Comparison of ENCODE assay signal across 12 cellular contexts in the genomic region with DNA sequence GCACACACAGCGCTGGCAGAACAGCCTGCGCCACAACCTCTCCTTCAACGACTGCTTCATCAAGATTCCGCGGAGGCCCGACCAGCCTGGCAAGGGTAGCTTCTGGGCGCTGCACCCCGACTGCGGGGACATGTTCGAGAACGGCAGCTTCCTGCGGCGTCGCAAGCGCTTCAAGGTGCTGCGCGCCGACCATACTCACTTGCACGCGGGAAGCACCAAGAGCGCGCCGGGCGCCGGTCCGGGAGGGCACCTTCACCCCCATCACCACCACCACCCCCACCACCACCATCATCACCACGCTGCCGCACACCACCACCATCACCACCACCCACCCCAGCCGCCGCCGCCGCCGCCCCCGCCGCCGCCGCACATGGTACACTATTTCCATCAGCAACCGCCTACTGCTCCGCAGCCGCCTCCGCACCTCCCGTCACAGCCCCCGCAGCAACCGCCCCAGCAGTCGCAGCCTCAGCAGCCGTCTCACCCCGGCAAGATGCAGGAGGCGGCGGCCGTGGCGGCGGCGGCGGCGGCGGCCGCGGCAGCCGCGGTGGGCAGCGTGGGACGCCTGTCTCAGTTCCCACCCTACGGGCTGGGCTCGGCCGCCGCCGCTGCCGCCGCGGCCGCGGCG. TPM values are rescaled to one million over a fixed set of nuclear protein-coding genes. Genes with fewer than 3 reads are reported as not detected.
A peak's percentile ranks its signal among the peaks of the same experiment; 100 is the strongest.
DNase-seq lines count a peak whose midpoint lies in the region; ATAC-seq and TF ChIP-seq lines count a peak whose summit lies in the region.
"Had no signal": no experiment of that assay in that cellular context is flagged by ENCODE, and none has a peak within 500 bp of the region (broad histone marks: within the 10 kb centered on the region; RNA-seq: fewer than 3 reads in every experiment).

No MANE protein-coding gene starts in this region.

- H3K27ac ChIP-seq in mesendoderm (ENCODE audit: low read depth, low read length): no peak overlapping the region

- no peak overlapping the region for H4K5ac ChIP-seq in mesendoderm (ENCODE audit: low read length)

- H3K9me3 ChIP-seq in Caco-2: no peaks in the 10 kb centered on the region

- no TSS peak for BruUV-seq in Caco-2 (replicated peaks; lab: Mats Ljungman, UMichigan)

- no peak for TF ChIP-seq CTCF in Caco-2 (IDR thresholded peaks at IDR 0.05; ENCODE audit: insufficient read depth in 1 of 2, low read depth in 1 of 2, low read length in 1 of 2, severe bottlenecking in 1 of 2, unreplicated experiment in 1 of 2)

- no peak overlapping the region for H3K56ac ChIP-seq in mesendoderm (ENCODE audit: low read length)

- H3K4me3 Mint-ChIP-seq in stimulated activated naive CD8-positive, alpha-beta T cell treated with anti-CD3 and anti-CD28 coated beads, Interleukin-15, Interleukin-2, amounts not matched to agents 100 ng/mL and 50 ng/mL, for 24 hours: peak overlapping the region; percentile 10
- no peak overlapping the region for H3K4me3 Mint-ChIP-seq in activated T-helper 1 cell treated with anti-CD3 and anti-CD28 coated beads, Interleukin-12 subunit alpha, Interleukin-12 subunit beta, Interleukin-2, Interleukin-4 antibody, amounts not matched to agents 30 ng/mL and 10 ng/mL and 1 ng/mL, durations not matched to agents 14 hours and 24 hours and 36 hours
- no peak overlapping the region for H3K4me3 Mint-ChIP-seq in Caco-2 (ENCODE audit: unreplicated experiment)

- no peak overlapping the region for H3K18ac ChIP-seq in mesendoderm (ENCODE audit: low read length)

- intact Hi-C loops in activated T-helper 1 cell treated with anti-CD3 and anti-CD28 coated beads, Interleukin-12 subunit alpha, Interleukin-12 subunit beta, Interleukin-2, Interleukin-4 antibody, amounts not matched to agents 30 ng/mL and 10 ng/mL and 1 ng/mL, durations not matched to agents 14 hours and 24 hours and 36 hours (cut with micrococcal nuclease): no loop called here
- intact Hi-C loops in Caco-2 (cut with micrococcal nuclease; ENCODE audit: unreplicated experiment): no loop called here

- POLR2A ChIA-PET in Caco-2 (lab: Charles Lee): no interaction called here

- WGBS in mesendoderm (ENCODE audit: extremely low coverage, insufficient coverage, low lambda C conversion rate): no CpG with 5 or more reads among the region's 73 CpGs

- H3K9me3 Mint-ChIP-seq in stimulated activated naive CD8-positive, alpha-beta T cell treated with anti-CD3 and anti-CD28 coated beads, Interleukin-15, Interleukin-2, amounts not matched to agents 100 ng/mL and 50 ng/mL, for 24 hours: no peaks in the 10 kb centered on the region
- peaks cover 6% of the 10 kb centered on the region for H3K9me3 Mint-ChIP-seq in activated T-helper 1 cell treated with anti-CD3 and anti-CD28 coated beads, Interleukin-12 subunit alpha, Interleukin-12 subunit beta, Interleukin-2, Interleukin-4 antibody, amounts not matched to agents 30 ng/mL and 10 ng/mL and 1 ng/mL, durations not matched to agents 14 hours and 24 hours and 36 hours
- H3K9me3 Mint-ChIP-seq in Caco-2 (ENCODE audit: unreplicated experiment): no peaks in the 10 kb centered on the region

- CTCF ChIA-PET in Caco-2 (lab: Charles Lee): no interaction called here

- H4K8ac ChIP-seq in mesendoderm (ENCODE audit: low read depth, low read length): no peak overlapping the region

- H3K4me1 Mint-ChIP-seq in stimulated activated naive CD8-positive, alpha-beta T cell treated with anti-CD3 and anti-CD28 coated beads, Interleukin-15, Interleukin-2, amounts not matched to agents 100 ng/mL and 50 ng/mL, for 24 hours (ENCODE audit: low read depth): peaks cover 41% of the 10 kb centered on the region
- H3K4me1 Mint-ChIP-seq in activated T-helper 1 cell treated with anti-CD3 and anti-CD28 coated beads, Interleukin-12 subunit alpha, Interleukin-12 subunit beta, Interleukin-2, Interleukin-4 antibody, amounts not matched to agents 30 ng/mL and 10 ng/mL and 1 ng/mL, durations not matched to agents 14 hours and 24 hours and 36 hours (ENCODE audit: low read depth): peaks cover 16% of the 10 kb centered on the region
- H3K4me1 Mint-ChIP-seq in Caco-2 (ENCODE audit: low read depth, unreplicated experiment): no peaks in the 10 kb centered on the region

- H3K79me1 ChIP-seq in mesendoderm (ENCODE audit: low read length): no peaks in the 10 kb centered on the region

- H3K4me3 ChIP-seq in mesendoderm (ENCODE audit: low read length) (no peak overlapping the region), Caco-2 (ENCODE audit: low read depth, low read length) (no peak overlapping the region)

- no peak for DNase-seq in stimulated activated naive CD8-positive, alpha-beta T cell treated with anti-CD3 and anti-CD28 coated beads, Interleukin-15, Interleukin-2, amounts not matched to agents 100 U/mL and 50 U/mL, for 24 hours
- no peak for DNase-seq in activated T-helper 1 cell treated with anti-CD3 and anti-CD28 coated beads, Interleukin-12 subunit alpha, Interleukin-12 subunit beta, Interleukin-2, Interleukin-4 antibody, amounts not matched to agents 30 ng/mL and 10 ng/mL and 1 ng/mL, durations not matched to agents 14 hours and 24 hours and 36 hours (ENCODE audit: low spot score)
- DNase-seq in mesendoderm (no peak), Caco-2 (no peak), NCI-H774 (lab: John Stamatoyannopoulos, UW) (no peak)
- DNase-seq: activated gamma-delta T cell treated with Interleukin-2 at 50 U/mL for 16 hours, NCI-H187 treated with DMSO at 0.1 percent for 48 hours, small intestine had no signal

- H3K4me1 ChIP-seq in mesendoderm (ENCODE audit: control insufficient read depth, low read depth, low read length) (peaks cover 5% of the 10 kb centered on the region), Caco-2 (no peaks in the 10 kb centered on the region)

- no peak for ATAC-seq in stimulated activated naive CD8-positive, alpha-beta T cell treated with anti-CD3 and anti-CD28 coated beads, Interleukin-15, Interleukin-2, amounts not matched to agents 100 U/mL and 50 U/mL, for 24 hours
- ATAC-seq in HG03565 (IDR thresholded peaks at IDR 0.05; ENCODE audit: unreplicated experiment): no peak
- ATAC-seq in GM21515 (IDR thresholded peaks at IDR 0.05; ENCODE audit: unreplicated experiment): no peak

- H3K9ac ChIP-seq in mesendoderm (ENCODE audit: low read length): no peak overlapping the region

- peaks cover 3% of the 10 kb centered on the region for H3K36me3 Mint-ChIP-seq in stimulated activated naive CD8-positive, alpha-beta T cell treated with anti-CD3 and anti-CD28 coated beads, Interleukin-15, Interleukin-2, amounts not matched to agents 100 ng/mL and 50 ng/mL, for 24 hours (ENCODE audit: low read depth)
- peaks cover 4% of the 10 kb centered on the region for H3K36me3 Mint-ChIP-seq in activated T-helper 1 cell treated with anti-CD3 and anti-CD28 coated beads, Interleukin-12 subunit alpha, Interleukin-12 subunit beta, Interleukin-2, Interleukin-4 antibody, amounts not matched to agents 30 ng/mL and 10 ng/mL and 1 ng/mL, durations not matched to agents 14 hours and 24 hours and 36 hours (ENCODE audit: low read depth)
- H3K36me3 Mint-ChIP-seq in Caco-2 (ENCODE audit: insufficient read depth, unreplicated experiment): no peaks in the 10 kb centered on the region

- H2BK120ac ChIP-seq in mesendoderm (ENCODE audit: low read depth, low read length): no peak overlapping the region

- no peak overlapping the region for H2AK5ac ChIP-seq in mesendoderm (ENCODE audit: low read length)

- H2BK5ac ChIP-seq in mesendoderm (ENCODE audit: low read length): no peak overlapping the region

- H3K27ac Mint-ChIP-seq in stimulated activated naive CD8-positive, alpha-beta T cell treated with anti-CD3 and anti-CD28 coated beads, Interleukin-15, Interleukin-2, amounts not matched to agents 100 ng/mL and 50 ng/mL, for 24 hours: peak overlapping the region; percentile 26
- peak overlapping the region; percentile 67 for H3K27ac Mint-ChIP-seq in activated T-helper 1 cell treated with anti-CD3 and anti-CD28 coated beads, Interleukin-12 subunit alpha, Interleukin-12 subunit beta, Interleukin-2, Interleukin-4 antibody, amounts not matched to agents 30 ng/mL and 10 ng/mL and 1 ng/mL, durations not matched to agents 14 hours and 24 hours and 36 hours
- H3K27ac Mint-ChIP-seq in Caco-2 (ENCODE audit: unreplicated experiment): no peak overlapping the region

- no peak overlapping the region for H3K4ac ChIP-seq in mesendoderm (ENCODE audit: low read depth, low read length)

- H3K36me3 ChIP-seq in mesendoderm (ENCODE audit: control insufficient read depth, insufficient read depth, low read length): no peaks in the 10 kb centered on the region
- no peaks in the 10 kb centered on the region for H3K36me3 ChIP-seq in Caco-2 (ENCODE audit: control insufficient read depth, insufficient read depth, low read length)

- no peak overlapping the region for H2BK15ac ChIP-seq in mesendoderm (replicated peaks; ENCODE audit: low read depth)

- H3K79me2 ChIP-seq in mesendoderm (ENCODE audit: control insufficient read depth, insufficient read depth, low read length): no peaks in the 10 kb centered on the region

- H3K27me3 ChIP-seq in mesendoderm (ENCODE audit: insufficient read depth, low read length, poor library complexity) (peaks cover 72% of the 10 kb centered on the region), Caco-2 (replicated peaks; ENCODE audit: control insufficient read depth, insufficient read depth, low read length) (no peaks in the 10 kb centered on the region)

- H3K27me3 Mint-ChIP-seq in stimulated activated naive CD8-positive, alpha-beta T cell treated with anti-CD3 and anti-CD28 coated beads, Interleukin-15, Interleukin-2, amounts not matched to agents 100 ng/mL and 50 ng/mL, for 24 hours: peaks cover 80% of the 10 kb centered on the region
- H3K27me3 Mint-ChIP-seq in activated T-helper 1 cell treated with anti-CD3 and anti-CD28 coated beads, Interleukin-12 subunit alpha, Interleukin-12 subunit beta, Interleukin-2, Interleukin-4 antibody, amounts not matched to agents 30 ng/mL and 10 ng/mL and 1 ng/mL, durations not matched to agents 14 hours and 24 hours and 36 hours (ENCODE audit: insufficient read depth): peaks cover 64% of the 10 kb centered on the region
- peaks cover 9% of the 10 kb centered on the region for H3K27me3 Mint-ChIP-seq in Caco-2 (ENCODE audit: insufficient read depth, unreplicated experiment)

- no peak overlapping the region for H3K23ac ChIP-seq in mesendoderm (ENCODE audit: low read length)

- peak overlapping the region; percentile 78 for H3K4me2 ChIP-seq in mesendoderm (ENCODE audit: low read length)

RNA-seq across cellular contexts. Expression of a gene that starts 0.5 kb away (rescaled TPM):
- not detected in 2 replicates for total RNA-seq in activated T-helper 1 cell treated with anti-CD3 and anti-CD28 coated beads, Interleukin-12 subunit alpha, Interleukin-12 subunit beta, Interleukin-2, Interleukin-4 antibody, amounts not matched to agents 30 ng/mL and 10 ng/mL and 1 ng/mL, durations not matched to agents 14 hours and 24 hours and 36 hours
- 0.06 TPM for polyA plus RNA-seq in mesendoderm (2013, experiment 1 of 2)
- 0.04 TPM for polyA plus RNA-seq in mesendoderm (2013, experiment 2 of 2)
- not detected in 2 replicates for total RNA-seq in Caco-2 (2022)
- total RNA-seq: T-helper 2 cell treated with Interferon-gamma antibody and Interleukin-4, amounts not matched to agents 100 ng/mL and 5 ng/mL, for 36 hours had no signal
- polyA plus RNA-seq: small intestine had no signal
